13 cellular contexts compared by ENCODE assay signal in genomic region chr11:63909621-63910506, GRCh38.
DNase-seq lines count a peak whose midpoint lies in the region; ATAC-seq and TF ChIP-seq lines count a peak whose summit lies in the region.
"Had no signal": no experiment of that assay in that cellular context is flagged by ENCODE, and none has a peak within 500 bp of the region (broad histone marks: within the 10 kb centered on the region; RNA-seq: fewer than 3 reads in every experiment).

No MANE protein-coding gene starts in this region.

- ATAC-seq in GM19324 (IDR thresholded peaks at IDR 0.05; ENCODE audit: low FRiP score, unreplicated experiment) = no peak

- H3K9me3 ChIP-seq in iPS-20b (ENCODE audit: insufficient read depth, low read depth, low read length) (no peaks in the 10 kb centered on the region), stomach smooth muscle (ENCODE audit: control insufficient read depth in 2 of 2, low read length in 2 of 2) (no peaks in the 10 kb centered on the region)
- H3K9me3 ChIP-seq: heart right ventricle, Peyer's patch, testis had no signal

- peak overlapping the region; percentile 25; the same call in 1 of the 2 replicates for H3K27ac ChIP-seq in VCaP
- H3K27ac ChIP-seq in iPS-20b (ENCODE audit: low read length) = no peak overlapping the region
- H3K27ac ChIP-seq in stomach smooth muscle (ENCODE audit: low read length) = peak overlapping the region; percentile 55
- H3K27ac ChIP-seq: Peyer's patch, testis had no signal

- peak; percentile 10 for DNase-seq in NCI-H1694 (lab: John Stamatoyannopoulos, UW)
- DNase-seq in NCI-H1694 treated with DMSO at 0.1 percent for 48 hours (lab: John Stamatoyannopoulos, UW) = no peak
- DNase-seq in T1000 (lab: John Stamatoyannopoulos, UW) = no peak
- DNase-seq in NCI-H446 (lab: John Stamatoyannopoulos, UW) = no peak
- DNase-seq: HCEC 1CT, heart right ventricle, NCI-H187, Peyer's patch, testis had no signal

- peaks cover 49% of the 10 kb centered on the region for H3K36me3 ChIP-seq in iPS-20b (ENCODE audit: insufficient read depth, low read depth, low read length)
- peaks cover 6 to 10% of the 10 kb centered on the region in 2 donors for H3K36me3 ChIP-seq in stomach smooth muscle (ENCODE audit: control insufficient read depth in 2 of 2, insufficient read depth in 2 of 2, low read length in 2 of 2)

- TF ChIP-seq CTCF in VCaP (conservative IDR thresholded peaks at IDR 0.05) = no peak

- H3K27me3 ChIP-seq in iPS-20b (ENCODE audit: insufficient read depth, low read length) (no peaks in the 10 kb centered on the region), stomach smooth muscle (ENCODE audit: control insufficient read depth in 1 of 2, insufficient read depth in 2 of 2, low read length in 2 of 2) (no peaks in the 10 kb centered on the region)
- H3K27me3 ChIP-seq: heart right ventricle, Peyer's patch, testis had no signal

- H3K4me3 ChIP-seq in iPS-20b (ENCODE audit: low read length) = no peak overlapping the region; the same call in 1 of the 2 replicates
- no peak overlapping the region for H3K4me3 ChIP-seq in stomach smooth muscle (ENCODE audit: low read length in 2 of 2)
- H3K4me3 ChIP-seq: heart right ventricle, Peyer's patch had no signal

- H3K4me1 ChIP-seq in iPS-20b (ENCODE audit: insufficient read depth, low read length) = peaks cover 28% of the 10 kb centered on the region
- H3K4me1 ChIP-seq in stomach smooth muscle (ENCODE audit: control insufficient read depth, insufficient read depth, low read length) = peaks cover 27% of the 10 kb centered on the region
- H3K4me1 ChIP-seq: Peyer's patch had no signal

- H3K9ac ChIP-seq in iPS-20b (ENCODE audit: low read depth, low read length) (peak overlapping the region; percentile 58; the same call in 1 of the 2 replicates), stomach smooth muscle (ENCODE audit: low read length in 2 of 2) (no peak overlapping the region)
